12 cellular contexts compared by ENCODE assay signal in genomic region chr3:143676742-143677141, GRCh38.
DNase-seq lines count a peak whose midpoint lies in the region; ATAC-seq, FAIRE-seq and TF ChIP-seq lines count a peak whose summit lies in the region.
"Had no signal": no experiment of that assay in that cellular context is flagged by ENCODE, and none has a peak within 500 bp of the region (broad histone marks: within the 10 kb centered on the region; RNA-seq: fewer than 3 reads in every experiment).

No MANE protein-coding gene starts in this region.

- H4K8ac ChIP-seq in H1 (ENCODE audit: extremely low read depth, insufficient read depth, low read length) = no peak overlapping the region

- ATAC-seq in GM21526 (IDR thresholded peaks at IDR 0.05; ENCODE audit: low FRiP score, unreplicated experiment) = no peak
- ATAC-seq: CD8-positive, alpha-beta T cell had no signal

- H3K4me3 ChIP-seq in OCI-LY1 (ENCODE audit: low read depth, low read length, poor library complexity, severe bottlenecking) = no peak overlapping the region
- H3K4me3 ChIP-seq in H1 (ENCODE audit: extremely low read depth in 1 of 4, insufficient read depth in 2 of 4, low read depth in 3 of 4, low read length in 4 of 4) = no peak overlapping the region
- H3K4me3 ChIP-seq in osteoblast (ENCODE audit: insufficient read depth, low read length) = no peak overlapping the region
- H3K4me3 ChIP-seq: BLaER1 treated with 17β-estradiol and CSF1 and Interleukin-3, amounts not matched to agents 10 nM and 100 nM; HAP-1 had no signal

- H3K23ac ChIP-seq in H1 (ENCODE audit: insufficient read length) = no peak overlapping the region

- H3K18ac ChIP-seq in H1 (ENCODE audit: extremely low read depth, low read length) = no peak overlapping the region

- no peak overlapping the region for H3K27ac ChIP-seq in OCI-LY1 (ENCODE audit: low read depth, low read length, poor library complexity, severe bottlenecking)
- no peak overlapping the region for H3K27ac ChIP-seq in H1 (ENCODE audit: low read depth, low read length)
- no peak overlapping the region for H3K27ac ChIP-seq in osteoblast (ENCODE audit: low read depth, low read length)
- H3K27ac ChIP-seq: BLaER1 treated with 17β-estradiol and CSF1 and Interleukin-3, amounts not matched to agents 10 nM and 100 nM had no signal

- H4K91ac ChIP-seq in H1 (replicated peaks; ENCODE audit: insufficient read length, low read length) = no peak overlapping the region

- H3K79me1 ChIP-seq in H1 (ENCODE audit: low read depth, low read length) = no peaks in the 10 kb centered on the region

- H3K9me3 ChIP-seq in OCI-LY1 (ENCODE audit: low read length) (no peaks in the 10 kb centered on the region), H1 (ENCODE audit: insufficient read depth in 2 of 2, low read depth in 1 of 2, low read length in 1 of 2) (no peaks in the 10 kb centered on the region), osteoblast (ENCODE audit: low read depth, low read length) (no peaks in the 10 kb centered on the region)
- H3K9me3 ChIP-seq: BLaER1 treated with 17β-estradiol and CSF1 and Interleukin-3, amounts not matched to agents 10 nM and 100 nM; HAP-1 had no signal

- 0 out of 2 replicates have a peak overlapping the region, but pooled peaks have one; percentile 68 for H2BK15ac ChIP-seq in H1 (ENCODE audit: low read length)

- H4K5ac ChIP-seq in H1 (ENCODE audit: insufficient read length, low read depth, low read length) = no peak overlapping the region

- no peak overlapping the region for H3K4ac ChIP-seq in H1 (replicated peaks; ENCODE audit: insufficient read length, low read depth, low read length)

- no peak for TF ChIP-seq EP300 in H1 (IDR thresholded peaks at IDR 0.05; ENCODE audit: borderline replicate concordance in 1 of 2, low read depth in 2 of 2, low read length in 2 of 2)

- no peak for TF ChIP-seq POLR2A in H1 (IDR thresholded peaks at IDR 0.05; ENCODE audit: control extremely low read depth in 1 of 2, low read depth in 2 of 2, low read length in 2 of 2)

- H2BK20ac ChIP-seq in H1 (ENCODE audit: low read length) = no peak overlapping the region

- H3K27me3 ChIP-seq in OCI-LY1 (ENCODE audit: insufficient read depth, low read length) = no peaks in the 10 kb centered on the region
- no peaks in the 10 kb centered on the region for H3K27me3 ChIP-seq in H1 (replicated peaks in 1 of 4; ENCODE audit: control insufficient read depth in 3 of 4, extremely low read depth in 1 of 4, insufficient read depth in 3 of 4, low read length in 3 of 4)
- no peaks in the 10 kb centered on the region for H3K27me3 ChIP-seq in osteoblast (ENCODE audit: insufficient read depth, low read length)
- H3K27me3 ChIP-seq: BLaER1 treated with 17β-estradiol and CSF1 and Interleukin-3, amounts not matched to agents 10 nM and 100 nM had no signal

- H2AFZ ChIP-seq in OCI-LY1 (ENCODE audit: low read length) = peak overlapping the region; percentile 11; the same call in 1 of the 2 replicates
- H2AFZ ChIP-seq in H1 (ENCODE audit: low read length) = no peak overlapping the region
- no peak overlapping the region for H2AFZ ChIP-seq in osteoblast (ENCODE audit: low read length)

- H2BK5ac ChIP-seq in H1 (ENCODE audit: low read depth, low read length) = no peak overlapping the region

- 93% methylated on average over 3 of the region's 3 CpGs; no CpG with 5 or more reads in 1 of the 2 experiments for WGBS in H1 (ENCODE audit: extremely low coverage in 1 of 2, insufficient coverage in 1 of 2, insufficient read length in 1 of 2, insufficient replicate concordance in 2 of 2, low coverage in 1 of 2, low lambda C conversion rate in 2 of 2, missing lambda C conversion rate in 1 of 2), 2 experiments

- H3K9ac ChIP-seq in OCI-LY1 (ENCODE audit: low read length) (no peak overlapping the region), H1 (replicated peaks in 1 of 4; ENCODE audit: extremely low read depth in 1 of 4, low read depth in 3 of 4, low read length in 3 of 4) (no peak overlapping the region)
- H3K9ac ChIP-seq: BLaER1 treated with 17β-estradiol and CSF1 and Interleukin-3, amounts not matched to agents 10 nM and 100 nM had no signal

- no peak for DNase-seq in H1 (ENCODE audit: low read depth in 1 of 2, low spot score in 2 of 2)
- DNase-seq in osteoblast (ENCODE audit: insufficient read length, low spot score, missing footprints) = peak; percentile 34
- no peak for DNase-seq in foreskin melanocyte
- no peak for DNase-seq in RKO (ENCODE audit: low spot score)
- DNase-seq: Calu3; CD8-positive, alpha-beta T cell; DMS79 treated with DMSO at 0.1 percent for 48 hours; GF-D8 had no signal

- H3K79me2 ChIP-seq in OCI-LY1 (ENCODE audit: insufficient read depth, low read length) = no peaks in the 10 kb centered on the region
- no peaks in the 10 kb centered on the region for H3K79me2 ChIP-seq in H1 (ENCODE audit: control insufficient read depth in 1 of 2, insufficient read depth in 2 of 2, low read length in 2 of 2)
- no peaks in the 10 kb centered on the region for H3K79me2 ChIP-seq in osteoblast (ENCODE audit: insufficient read depth, low read length)

- H3K9me2 ChIP-seq in OCI-LY1 (ENCODE audit: low read depth, low read length) = no peaks in the 10 kb centered on the region

- no peaks in the 10 kb centered on the region for H3K23me2 ChIP-seq in H1 (ENCODE audit: low read depth, low read length)

- H2BK12ac ChIP-seq in H1 (ENCODE audit: low read depth, low read length) = no peak overlapping the region

- no peak overlapping the region for H3K14ac ChIP-seq in H1 (ENCODE audit: insufficient read length)

- H4K20me1 ChIP-seq in OCI-LY1 (ENCODE audit: insufficient read depth, low read length) (no peaks in the 10 kb centered on the region), H1 (replicated peaks in 1 of 2; ENCODE audit: control insufficient read depth in 1 of 2, insufficient read depth in 2 of 2, low read length in 2 of 2) (no peaks in the 10 kb centered on the region), osteoblast (ENCODE audit: insufficient read depth, low read length) (no peaks in the 10 kb centered on the region)
- H4K20me1 ChIP-seq: BLaER1 treated with 17β-estradiol and CSF1 and Interleukin-3, amounts not matched to agents 10 nM and 100 nM had no signal

- POLR2A ChIA-PET in H1 (lab: Charles Lee; ENCODE audit: partially characterized antibody) = no interaction called here

- TF ChIP-seq CTCF in OCI-LY1 (IDR thresholded peaks at IDR 0.05; ENCODE audit: low read length) = no peak
- no peak for TF ChIP-seq CTCF in H1 (IDR thresholded peaks at IDR 0.05; ENCODE audit: control extremely low read depth in 1 of 3, insufficient read depth in 1 of 3, low read depth in 1 of 3, low read length in 3 of 3)
- no peak for TF ChIP-seq CTCF in osteoblast (IDR thresholded peaks at IDR 0.05; ENCODE audit: extremely low read depth, low read depth, low read length)

- H3K56ac ChIP-seq in H1 (replicated peaks; ENCODE audit: insufficient read length, low read depth, low read length) = no peak overlapping the region

- no peak for TF ChIP-seq RAD21 in H1 (IDR thresholded peaks at IDR 0.05 in 1 of 2, conservative IDR thresholded peaks at IDR 0.05 in 1 of 2; ENCODE audit: low read depth in 2 of 2, low read length in 2 of 2)

- H3K4me2 ChIP-seq in OCI-LY1 (ENCODE audit: low read length) = no peak overlapping the region
- no peak overlapping the region for H3K4me2 ChIP-seq in H1 (ENCODE audit: insufficient read depth in 1 of 2, low read depth in 2 of 2, low read length in 2 of 2)
- no peak overlapping the region for H3K4me2 ChIP-seq in osteoblast (ENCODE audit: insufficient read depth, low read length)
- H3K4me2 ChIP-seq: BLaER1 treated with 17β-estradiol and CSF1 and Interleukin-3, amounts not matched to agents 10 nM and 100 nM had no signal

- no peaks in the 10 kb centered on the region for H3F3A ChIP-seq in OCI-LY1 (ENCODE audit: insufficient read depth, low read length)

- no peak overlapping the region for H2BK120ac ChIP-seq in H1 (replicated peaks; ENCODE audit: low read depth, low read length)

- CTCF ChIA-PET in H1 (lab: Charles Lee; ENCODE audit: partially characterized antibody) = interaction anchor here (1.1 to 5.9 kb wide), 2 partner anchors 26 to 552 kb away, joined by 4 to 48 read pairs; no protein-coding TSS in a partner anchor

- H3K4me1 ChIP-seq in OCI-LY1 (ENCODE audit: insufficient read depth, low read length, severe bottlenecking) = peaks cover 51% of the 10 kb centered on the region
- H3K4me1 ChIP-seq in H1 (replicated peaks in 1 of 4; ENCODE audit: control insufficient read depth in 3 of 4, insufficient read depth in 4 of 4, low read length in 3 of 4) = no peaks in the 10 kb centered on the region
- peaks cover 4% of the 10 kb centered on the region for H3K4me1 ChIP-seq in osteoblast (ENCODE audit: insufficient read depth, low read length)
- H3K4me1 ChIP-seq: HAP-1 had no signal

- H2AK5ac ChIP-seq in H1 (ENCODE audit: low read depth, low read length) = no peak overlapping the region

- H3K36me3 ChIP-seq in OCI-LY1 (ENCODE audit: insufficient read depth, low read length) (no peaks in the 10 kb centered on the region), H1 (ENCODE audit: control insufficient read depth in 2 of 4, insufficient read depth in 4 of 4, low read length in 3 of 4) (no peaks in the 10 kb centered on the region), osteoblast (ENCODE audit: insufficient read depth, low read length) (no peaks in the 10 kb centered on the region)
- H3K36me3 ChIP-seq: HAP-1 had no signal

- FAIRE-seq in H1 (lab: Jason Lieb, UNC) = no peak

TF ChIP-seq in H1, 55 proteins besides CTCF, POLR2A, EP300 and RAD21 (continues in another document):
- TF ChIP-seq SUZ12 (IDR thresholded peaks at IDR 0.05; ENCODE audit: low read length) = no peak
- no peak for TF ChIP-seq RFX5 (IDR thresholded peaks at IDR 0.05; ENCODE audit: borderline replicate concordance, low read depth, low read length)
- TF ChIP-seq RNF2 (IDR thresholded peaks at IDR 0.05; ENCODE audit: borderline replicate concordance, low read depth, low read length, missing control alignments, poor library complexity, severe bottlenecking) = no peak
- TF ChIP-seq NRF1 (IDR thresholded peaks at IDR 0.05; ENCODE audit: low read depth, low read length) = no peak
- TF ChIP-seq PHF8 (conservative IDR thresholded peaks at IDR 0.05; ENCODE audit: low read depth, low read length) = no peak
- no peak for TF ChIP-seq CHD2 (IDR thresholded peaks at IDR 0.05; ENCODE audit: low read length)
- no peak for TF ChIP-seq BRCA1 (IDR thresholded peaks at IDR 0.05; ENCODE audit: low read depth, low read length)
- TF ChIP-seq CBX5 (IDR thresholded peaks at IDR 0.05; ENCODE audit: low read depth, low read length) = no peak
- no peak for TF ChIP-seq SIX5 (IDR thresholded peaks at IDR 0.05; ENCODE audit: low read depth, low read length)
- no peak for TF ChIP-seq EGR1 (IDR thresholded peaks at IDR 0.05; ENCODE audit: borderline replicate concordance, low read depth, low read length)
- TF ChIP-seq CEBPB (IDR thresholded peaks at IDR 0.05; ENCODE audit: low read depth, low read length) = no peak
- no peak for TF ChIP-seq TEAD4 (IDR thresholded peaks at IDR 0.05; ENCODE audit: low read depth, low read length)
